Comparison of ENCODE assay signal across 10 cellular contexts in the genomic region with DNA sequence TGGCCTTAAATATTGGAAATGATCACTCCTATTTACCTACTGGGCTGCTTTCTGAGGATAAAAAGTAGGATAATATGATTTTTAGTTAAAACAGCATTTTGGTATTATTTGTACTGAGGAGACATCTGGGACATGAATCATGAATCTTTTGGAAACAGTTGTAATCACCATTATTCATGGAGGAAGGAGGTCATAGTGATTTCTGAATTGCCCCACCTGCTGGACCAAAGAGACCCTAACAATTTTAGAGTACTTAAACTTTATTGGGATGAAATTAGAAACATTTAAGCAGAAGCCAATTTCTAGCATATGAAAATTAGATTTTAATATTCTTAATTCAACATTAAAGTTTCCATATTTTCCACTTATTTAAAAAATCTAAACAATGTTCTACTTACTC.
A peak's percentile ranks its signal among the peaks of the same experiment; 100 is the strongest.
DNase-seq lines count a peak whose midpoint lies in the region; FAIRE-seq and TF ChIP-seq lines count a peak whose summit lies in the region.
"Had no signal": no experiment of that assay in that cellular context is flagged by ENCODE, and none has a peak within 500 bp of the region (broad histone marks: within the 10 kb centered on the region; RNA-seq: fewer than 3 reads in every experiment).

No MANE protein-coding gene starts in this region.

- dilution Hi-C loops in endothelial cell of umbilical vein (cut with MboI; ENCODE audit: extremely low pct_ligation_motif_present, low sequenced_read_pairs): no loop called here

- H3K4me2 ChIP-seq in endothelial cell of umbilical vein (ENCODE audit: insufficient read depth, low read length): no peak overlapping the region

- peak; percentile 52 for FAIRE-seq in endothelial cell of umbilical vein (lab: Jason Lieb, UNC)

- no peaks in the 10 kb centered on the region for H3K9me1 ChIP-seq in endothelial cell of umbilical vein (replicated peaks; ENCODE audit: control insufficient read depth, extremely low read depth, insufficient read depth, low read length)

- TF ChIP-seq CTCF in endothelial cell of umbilical vein (IDR thresholded peaks at IDR 0.05; ENCODE audit: extremely low read depth in 1 of 2, insufficient read depth in 1 of 2, low read depth in 1 of 2, low read length in 2 of 2) (peak; percentile 27 to 28), GM13976 (IDR thresholded peaks at IDR 0.05; ENCODE audit: borderline replicate concordance, control extremely low read depth, extremely low read depth, insufficient read depth, missing control alignments) (no peak)

- peaks cover 10% of the 10 kb centered on the region for H3K9me3 Mint-ChIP-seq in activated CD4-positive, alpha-beta memory T cell treated with anti-CD3 and anti-CD28 coated beads for 36 hours

- no peak overlapping the region for H3K9ac ChIP-seq in endothelial cell of umbilical vein (replicated peaks; ENCODE audit: extremely low read depth, insufficient read depth, low read length)

- TF ChIP-seq POLR2A in endothelial cell of umbilical vein (IDR thresholded peaks at IDR 0.05; ENCODE audit: low read depth, low read length): no peak

- no peak overlapping the region for H3K4me3 Mint-ChIP-seq in activated CD4-positive, alpha-beta memory T cell treated with anti-CD3 and anti-CD28 coated beads for 36 hours
- H3K4me3 Mint-ChIP-seq: B cell, brain had no signal

- H3K9me3 ChIP-seq in endothelial cell of umbilical vein (replicated peaks; ENCODE audit: control insufficient read depth, insufficient read depth, low read length): no peaks in the 10 kb centered on the region

- no peaks in the 10 kb centered on the region for H3K4me1 ChIP-seq in endothelial cell of umbilical vein (ENCODE audit: control insufficient read depth, extremely low read depth, insufficient read depth, low read length)

- CTCF ChIA-PET in endothelial cell of umbilical vein (lab: Charles Lee): interaction anchor here (1.0 to 2.2 kb wide), 6 partner anchors 91 to 466 kb away, joined by 3 to 13 read pairs (median 4); no protein-coding TSS in a partner anchor
- CTCF ChIA-PET in activated CD4-positive, alpha-beta memory T cell treated with anti-CD3 and anti-CD28 coated beads for 36 hours (lab: Charles Lee): no interaction called here

- H3K27ac ChIP-seq in endothelial cell of umbilical vein (ENCODE audit: insufficient read depth, low read depth, low read length): no peak overlapping the region

- H3K36me3 Mint-ChIP-seq in activated CD4-positive, alpha-beta memory T cell treated with anti-CD3 and anti-CD28 coated beads for 36 hours: peaks cover 46% of the 10 kb centered on the region

- no peaks in the 10 kb centered on the region for H3K27me3 Mint-ChIP-seq in activated CD4-positive, alpha-beta memory T cell treated with anti-CD3 and anti-CD28 coated beads for 36 hours
- H3K27me3 Mint-ChIP-seq: B cell, brain had no signal

- in situ Hi-C loops in GM13976 (cut with MboI; ENCODE audit: low sequenced_read_pairs, unreplicated experiment): no loop called here

- intact Hi-C loops in endothelial cell of umbilical vein (cut with micrococcal nuclease): loop anchor here (1.0 to 5.0 kb wide), 5 partner anchors 84 to 570 kb away; no protein-coding TSS in a partner anchor
- intact Hi-C loops in activated CD4-positive, alpha-beta memory T cell treated with anti-CD3 and anti-CD28 coated beads for 36 hours (cut with micrococcal nuclease): no loop called here

- no peak overlapping the region for H3K27ac Mint-ChIP-seq in activated CD4-positive, alpha-beta memory T cell treated with anti-CD3 and anti-CD28 coated beads for 36 hours
- H3K27ac Mint-ChIP-seq: B cell, brain had no signal

- H3K79me2 ChIP-seq in endothelial cell of umbilical vein (ENCODE audit: control insufficient read depth, insufficient read depth, low read length): no peaks in the 10 kb centered on the region

- no peaks in the 10 kb centered on the region for H3K27me3 ChIP-seq in endothelial cell of umbilical vein (ENCODE audit: control insufficient read depth in 2 of 2, insufficient read depth in 2 of 2, low read length in 2 of 2)

- no TSS peak for BruUV-seq in endothelial cell of umbilical vein (replicated peaks; lab: Mats Ljungman, UMichigan)

- POLR2A ChIA-PET in endothelial cell of umbilical vein (lab: Charles Lee): no interaction called here
- POLR2A ChIA-PET in activated CD4-positive, alpha-beta memory T cell treated with anti-CD3 and anti-CD28 coated beads for 36 hours (lab: Charles Lee): no interaction called here

- no peaks in the 10 kb centered on the region for H4K20me1 ChIP-seq in endothelial cell of umbilical vein (replicated peaks; ENCODE audit: control insufficient read depth, extremely low read depth, insufficient read depth, low read length)

- H3K4me1 Mint-ChIP-seq in activated CD4-positive, alpha-beta memory T cell treated with anti-CD3 and anti-CD28 coated beads for 36 hours (ENCODE audit: low read depth): no peaks in the 10 kb centered on the region
- H3K4me1 Mint-ChIP-seq: B cell, brain had no signal

- H2AFZ ChIP-seq in endothelial cell of umbilical vein (ENCODE audit: low read depth, low read length): no peak overlapping the region

- H3K4me3 ChIP-seq in endothelial cell of umbilical vein (replicated peaks in 1 of 3; ENCODE audit: insufficient read depth in 1 of 3, low read depth in 1 of 3, low read length in 3 of 3): no peak overlapping the region

- DNase-seq in DMS53 (lab: John Stamatoyannopoulos, UW) (peak; percentile 32), DMS53 treated with DMSO at 0.1 percent for 48 hours (lab: John Stamatoyannopoulos, UW; ENCODE audit: unreplicated experiment) (no peak), NCI-H69 (lab: John Stamatoyannopoulos, UW) (peak; percentile 63), endothelial cell of umbilical vein (ENCODE audit: low read depth, low spot score) (peak; percentile 54), renal cortical epithelial cell (ENCODE audit: low read depth) (peak; percentile 42), GM13976 (ENCODE audit: low spot score) (no peak)
- no peak for DNase-seq in activated CD4-positive, alpha-beta memory T cell treated with anti-CD3 and anti-CD28 coated beads for 36 hours
- no peak for DNase-seq in stimulated activated CD4-positive, alpha-beta T cell treated with anti-CD3 and anti-CD28 coated beads, Interleukin-1b, Interleukin-23, amount 100 ng/mL, for 48 hours

- no peaks in the 10 kb centered on the region for H3K36me3 ChIP-seq in endothelial cell of umbilical vein (ENCODE audit: control insufficient read depth in 2 of 2, extremely low read depth in 1 of 2, insufficient read depth in 2 of 2, low read length in 2 of 2)

TF ChIP-seq in endothelial cell of umbilical vein, 7 proteins besides CTCF, POLR2A, EP300 and RAD21:
- no peak for TF ChIP-seq EZH2 (IDR thresholded peaks at IDR 0.05; ENCODE audit: borderline replicate concordance, low read depth, low read length, severe bottlenecking)
- no peak for TF ChIP-seq JUN (IDR thresholded peaks at IDR 0.05; ENCODE audit: borderline replicate concordance, insufficient read depth, insufficient read length, low read depth)
- TF ChIP-seq POLR2AphosphoS5 (IDR thresholded peaks at IDR 0.05; ENCODE audit: insufficient read depth, low read depth, low read length): no peak
- no peak for TF ChIP-seq MYC (IDR thresholded peaks at IDR 0.05; ENCODE audit: low read depth, low read length)
- no peak for TF ChIP-seq GATA2 (IDR thresholded peaks at IDR 0.05; ENCODE audit: insufficient read depth, insufficient read length, low read depth, low read length)
- no peak for TF ChIP-seq FOS (IDR thresholded peaks at IDR 0.05; ENCODE audit: borderline replicate concordance, insufficient read depth, low read length)
- TF ChIP-seq, protein P1, sequence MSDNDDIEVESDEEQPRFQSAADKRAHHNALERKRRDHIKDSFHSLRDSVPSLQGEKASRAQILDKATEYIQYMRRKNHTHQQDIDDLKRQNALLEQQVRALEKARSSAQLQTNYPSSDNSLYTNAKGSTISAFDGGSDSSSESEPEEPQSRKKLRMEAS (IDR thresholded peaks at IDR 0.05; ENCODE audit: insufficient read depth, insufficient read length): no peak

Comparison
In these comparisons a context has a peak if more than half of its experiments do, and no peak if none do; other contexts are left out.
1. DNase-seq: peak in DMS53 (single experiment), NCI-H69 (single experiment), endothelial cell of umbilical vein (single experiment) and renal cortical epithelial cell (single experiment); none in DMS53 treated with DMSO at 0.1 percent for 48 hours (single experiment), activated CD4-positive, alpha-beta memory T cell treated with anti-CD3 and anti-CD28 coated beads for 36 hours (single experiment), stimulated activated CD4-positive, alpha-beta T cell treated with anti-CD3 and anti-CD28 coated beads, Interleukin-1b, Interleukin-23, amount 100 ng/mL, for 48 hours (single experiment) and GM13976 (single experiment).